In genomic region chrX:44012484-44013096, GRCh38 we compare ENCODE assay signal across 8 cellular contexts. TPM values are rescaled to one million over a fixed set of nuclear protein-coding genes. Genes with fewer than 3 reads are reported as not detected.
DNase-seq lines count a peak whose midpoint lies in the region; ATAC-seq, FAIRE-seq and TF ChIP-seq lines count a peak whose summit lies in the region.

No MANE protein-coding gene starts in this region.

- no peaks in the 10 kb centered on the region for H3K9me3 Mint-ChIP-seq in activated B cell treated with CpG ODN at 0.5 μM for 24 hours

- intact Hi-C loops in activated B cell treated with CpG ODN at 0.5 μM for 24 hours (cut with micrococcal nuclease), result no loop called here

- H3K4me2 ChIP-seq in fibroblast of lung (ENCODE audit: extremely low read depth, insufficient read depth, low read length), result no peak overlapping the region

- FAIRE-seq in HTR-8/SVneo (lab: Jason Lieb, UNC), result peak; percentile 94

- DNase-seq in HTR-8/SVneo (ENCODE audit: insufficient read length, low spot score) (peak; percentile 48), activated B cell treated with CpG ODN at 0.5 μM for 24 hours (no peak), fibroblast of lung (ENCODE audit: low read depth in 2 of 2) (peak; percentile 65 to 86), NCI-H524 (lab: John Stamatoyannopoulos, UW) (no peak), NCI-H2227 (lab: John Stamatoyannopoulos, UW; ENCODE audit: unreplicated experiment) (no peak)
- DNase-seq in stimulated activated CD4-positive, alpha-beta T cell treated with anti-CD3 and anti-CD28 coated beads, Interleukin-1b, Interleukin-23, amount 100 ng/mL, for 48 hours, result peak; percentile 70
- no peak for DNase-seq in activated CD4-positive, CD25-positive, alpha-beta regulatory T cell (lab: John Stamatoyannopoulos, UW)

- no peaks in the 10 kb centered on the region for H3K79me2 ChIP-seq in fibroblast of lung (ENCODE audit: control insufficient read depth, insufficient read depth, low read length)

- no peaks in the 10 kb centered on the region for H3K36me3 Mint-ChIP-seq in activated B cell treated with CpG ODN at 0.5 μM for 24 hours (ENCODE audit: low read depth)

- CTCF ChIA-PET in activated B cell treated with CpG ODN at 0.5 μM for 24 hours (lab: Charles Lee), result no interaction called here

- no peaks in the 10 kb centered on the region for H3K4me1 ChIP-seq in fibroblast of lung (ENCODE audit: control insufficient read depth, extremely low read depth, insufficient read depth, low read length)

- H3K27ac ChIP-seq in fibroblast of lung (ENCODE audit: insufficient read depth, low read length), result no peak overlapping the region

- no peaks in the 10 kb centered on the region for H4K20me1 ChIP-seq in fibroblast of lung (ENCODE audit: control insufficient read depth, extremely low read depth, insufficient read depth, low read length)

- H3K9ac ChIP-seq in fibroblast of lung (ENCODE audit: insufficient read depth, low read length), result no peak overlapping the region

- peaks cover 8% of the 10 kb centered on the region for H3K4me1 Mint-ChIP-seq in activated B cell treated with CpG ODN at 0.5 μM for 24 hours

- H3K4me3 ChIP-seq in fibroblast of lung (replicated peaks in 1 of 4; ENCODE audit: control extremely low read depth in 1 of 4, insufficient read depth in 1 of 4, low read depth in 3 of 4, low read length in 4 of 4), result no peak overlapping the region

- no peak overlapping the region for H2AFZ ChIP-seq in fibroblast of lung (ENCODE audit: low read length)

- no peak for TF ChIP-seq CTCF in activated B cell treated with CpG ODN at 0.5 μM for 24 hours (IDR thresholded peaks at IDR 0.05)
- TF ChIP-seq CTCF in fibroblast of lung (conservative IDR thresholded peaks at IDR 0.05 in 1 of 2, IDR thresholded peaks at IDR 0.05 in 1 of 2; ENCODE audit: low read depth in 1 of 2, low read length in 2 of 2), result no peak

- no peak overlapping the region for H3K27ac Mint-ChIP-seq in activated B cell treated with CpG ODN at 0.5 μM for 24 hours

- no peaks in the 10 kb centered on the region for H3K27me3 ChIP-seq in fibroblast of lung (ENCODE audit: control insufficient read depth, insufficient read depth, low read length)

- H3K27me3 Mint-ChIP-seq in activated B cell treated with CpG ODN at 0.5 μM for 24 hours, result no peaks in the 10 kb centered on the region

- POLR2A ChIA-PET in activated B cell treated with CpG ODN at 0.5 μM for 24 hours (lab: Charles Lee), result no interaction called here

- no peaks in the 10 kb centered on the region for H3K36me3 ChIP-seq in fibroblast of lung (ENCODE audit: control insufficient read depth, insufficient read depth, low read length)

- no peaks in the 10 kb centered on the region for H3K9me3 ChIP-seq in fibroblast of lung (ENCODE audit: control insufficient read depth, insufficient read depth, low read depth, low read length)

- no peak overlapping the region for H3K4me3 Mint-ChIP-seq in activated B cell treated with CpG ODN at 0.5 μM for 24 hours

- ATAC-seq in activated B cell treated with CpG ODN at 0.5 μM for 24 hours (ENCODE audit: low read depth) (peak; percentile 34), GM19035 (IDR thresholded peaks at IDR 0.05; ENCODE audit: unreplicated experiment) (no peak)

RNA-seq across cellular contexts. Expression of gene NDP, which starts 39.4 kb away (rescaled TPM):
- not detected in 2 replicates for total RNA-seq in activated B cell treated with CpG ODN at 0.5 μM for 24 hours
- total RNA-seq in fibroblast of lung, result 1.3 and 5.3 TPM in 2 replicates
- polyA plus RNA-seq in fibroblast of lung, result 0.79 and 1.6 TPM in 2 replicates
- polyA plus RNA-seq in fibroblast of lung (2012), result 0.58 and 0.91 TPM in 2 replicates
- 1.1 and 1.9 TPM in 2 replicates for polyA minus RNA-seq in fibroblast of lung (ENCODE audit: low replicate concordance)

Comparison
In these comparisons a context has a peak if more than half of its experiments do, and no peak if none do; other contexts are left out.
1. DNase-seq: peak in HTR-8/SVneo (single experiment), fibroblast of lung (2 of 2) and stimulated activated CD4-positive, alpha-beta T cell treated with anti-CD3 and anti-CD28 coated beads, Interleukin-1b, Interleukin-23, amount 100 ng/mL, for 48 hours (single experiment); none in activated B cell treated with CpG ODN at 0.5 μM for 24 hours (single experiment), NCI-H524 (0 of 2), activated CD4-positive, CD25-positive, alpha-beta regulatory T cell (0 of 4) and NCI-H2227 (single experiment).